In genomic region chr18:8814206-8814605, GRCh38 we compare ENCODE assay signal across 22 cellular contexts.
DNase-seq lines count a peak whose midpoint lies in the region; ATAC-seq, FAIRE-seq and TF ChIP-seq lines count a peak whose summit lies in the region.
"Had no signal": no experiment of that assay in that cellular context is flagged by ENCODE, and none has a peak within 500 bp of the region (broad histone marks: within the 10 kb centered on the region; RNA-seq: fewer than 3 reads in every experiment).

No MANE protein-coding gene starts in this region.

- H3K36me3 ChIP-seq in fibroblast of lung (ENCODE audit: control insufficient read depth, insufficient read depth, low read length) (peaks cover 9% of the 10 kb centered on the region), pancreas (no peaks in the 10 kb centered on the region)
- H3K36me3 ChIP-seq: ascending aorta had no signal

- H3K79me2 ChIP-seq in fibroblast of lung (ENCODE audit: control insufficient read depth, insufficient read depth, low read length): no peaks in the 10 kb centered on the region

- DNase-seq in ELR (ENCODE audit: low read depth) (peak; percentile 48), fibroblast of lung (ENCODE audit: low read depth in 2 of 2) (peak; percentile 30 to 92), renal cortical epithelial cell (ENCODE audit: low read depth) (peak; percentile 73), NCI-H446 (lab: John Stamatoyannopoulos, UW) (no peak), pancreas (no peak)
- DNase-seq: activated CD4-positive, alpha-beta T cell treated with anti-CD3 and anti-CD28 coated beads for 48 hours; activated naive CD4-positive, alpha-beta T cell treated with Interleukin-2 at 50 U/mL for 16 hours; activated T-cell treated with anti-CD3 and anti-CD28 coated beads, Interleukin-2, amount 50 U/mL, for 48 hours; DMS79; endodermal cell; heart right ventricle; left ventricle myocardium inferior; NCI-H1105 treated with DMSO at 0.1 percent for 48 hours; NCI-H2081 treated with DMSO at 0.1 percent for 48 hours; SHP77 treated with DMSO at 0.1 percent for 48 hours; T-helper 1 cell had no signal

- no peak for FAIRE-seq in pancreas (lab: Jason Lieb, UNC)
- FAIRE-seq: H1, urothelium cell line had no signal

- H3K27ac ChIP-seq in fibroblast of lung (ENCODE audit: insufficient read depth, low read length): no peak overlapping the region
- no peak overlapping the region for H3K27ac ChIP-seq in pancreas
- H3K27ac ChIP-seq: ascending aorta, heart right ventricle, left ventricle myocardium inferior had no signal

- H3K27me3 ChIP-seq in fibroblast of lung (ENCODE audit: control insufficient read depth, insufficient read depth, low read length): no peaks in the 10 kb centered on the region
- H3K27me3 ChIP-seq in pancreas: no peaks in the 10 kb centered on the region
- H3K27me3 ChIP-seq: ascending aorta, heart right ventricle had no signal

- H3K4me2 ChIP-seq in fibroblast of lung (ENCODE audit: extremely low read depth, insufficient read depth, low read length): no peak overlapping the region

- H4K20me1 ChIP-seq in fibroblast of lung (ENCODE audit: control insufficient read depth, extremely low read depth, insufficient read depth, low read length): no peaks in the 10 kb centered on the region

- no peak overlapping the region for H3K4me3 ChIP-seq in fibroblast of lung (replicated peaks in 1 of 4; ENCODE audit: control extremely low read depth in 1 of 4, insufficient read depth in 1 of 4, low read depth in 3 of 4, low read length in 4 of 4)
- no peak overlapping the region for H3K4me3 ChIP-seq in pancreas
- H3K4me3 ChIP-seq: ascending aorta, heart right ventricle, left ventricle myocardium inferior had no signal

- H3K9me3 ChIP-seq in fibroblast of lung (ENCODE audit: control insufficient read depth, insufficient read depth, low read depth, low read length): no peaks in the 10 kb centered on the region
- no peaks in the 10 kb centered on the region for H3K9me3 ChIP-seq in pancreas
- H3K9me3 ChIP-seq: ascending aorta, heart right ventricle, left ventricle myocardium inferior had no signal

- H3K4me1 ChIP-seq in fibroblast of lung (ENCODE audit: control insufficient read depth, extremely low read depth, insufficient read depth, low read length) (peaks cover 10% of the 10 kb centered on the region), pancreas (no peaks in the 10 kb centered on the region)
- H3K4me1 ChIP-seq: ascending aorta had no signal

- WGBS in pancreas, 2 donors: 93 to 96% methylated on average over 6 of the region's 6 CpGs

- H2AFZ ChIP-seq in fibroblast of lung (ENCODE audit: low read length): no peak overlapping the region

- H3K9ac ChIP-seq in fibroblast of lung (ENCODE audit: insufficient read depth, low read length): no peak overlapping the region

- ATAC-seq in SK-N-SH treated with all-trans-retinoic acid at 6 μM for 48 hours (peak; percentile 53; the same call in 2 of the 3 replicates), GM18873 (IDR thresholded peaks at IDR 0.05; ENCODE audit: low FRiP score, unreplicated experiment) (no peak), pancreas (no peak)
- ATAC-seq: heart right ventricle; natural killer cell treated with Interleukin-12 subunit alpha and Interleukin-12 subunit beta and Interleukin-15 and Interleukin-18, amount 100 ng/mL, for 72 hours had no signal

- TF ChIP-seq CTCF in fibroblast of lung (conservative IDR thresholded peaks at IDR 0.05 in 1 of 2, IDR thresholded peaks at IDR 0.05 in 1 of 2; ENCODE audit: low read depth in 1 of 2, low read length in 2 of 2): no peak
- TF ChIP-seq CTCF in pancreas (IDR thresholded peaks at IDR 0.05): no peak

- intact Hi-C loops in pancreas (cut with DNase I): no loop called here

TF ChIP-seq in SK-N-SH treated with all-trans-retinoic acid at 6 μM for 48 hours, 23 proteins besides CTCF, POLR2A, EP300 and RAD21:
- no peak for TF ChIP-seq BACH2 (CRISPR knock-in tag; IDR thresholded peaks at IDR 0.05; ENCODE audit: borderline replicate concordance)
- no peak for TF ChIP-seq POU6F1 (CRISPR knock-in tag; IDR thresholded peaks at IDR 0.05; ENCODE audit: borderline replicate concordance, low read depth)
- no peak for TF ChIP-seq ZFP3 (CRISPR knock-in tag; IDR thresholded peaks at IDR 0.05)
- TF ChIP-seq TOX (CRISPR knock-in tag; IDR thresholded peaks at IDR 0.05; ENCODE audit: borderline replicate concordance): no peak
- no peak for TF ChIP-seq ESRRG (CRISPR knock-in tag; IDR thresholded peaks at IDR 0.05)
- TF ChIP-seq ARNTL (CRISPR knock-in tag; IDR thresholded peaks at IDR 0.05; ENCODE audit: borderline replicate concordance, low read depth): no peak
- no peak for TF ChIP-seq PATZ1 (CRISPR knock-in tag; IDR thresholded peaks at IDR 0.05; ENCODE audit: borderline replicate concordance)
- no peak for TF ChIP-seq RARB (CRISPR knock-in tag; IDR thresholded peaks at IDR 0.05)

Comparison
In these comparisons a context has a peak if more than half of its experiments do, and no peak if none do; other contexts are left out.
1. DNase-seq: peak in ELR (single experiment), fibroblast of lung (2 of 2) and renal cortical epithelial cell (single experiment); none in NCI-H446 (0 of 2) and pancreas (0 of 6).